In genomic region chr3:105906834-105907233, GRCh38 we compare ENCODE assay signal across 10 cellular contexts. TPM values are rescaled to one million over a fixed set of nuclear protein-coding genes. Genes with fewer than 3 reads are reported as not detected.
DNase-seq lines count a peak whose midpoint lies in the region; ATAC-seq and TF ChIP-seq lines count a peak whose summit lies in the region.
"Had no signal": no experiment of that assay in that cellular context is flagged by ENCODE, and none has a peak within 500 bp of the region (broad histone marks: within the 10 kb centered on the region; RNA-seq: fewer than 3 reads in every experiment).

No MANE protein-coding gene starts in this region.

- H3K36me3 Mint-ChIP-seq in naive thymus-derived CD8-positive, alpha-beta T cell: no peaks in the 10 kb centered on the region
- no peaks in the 10 kb centered on the region for H3K36me3 Mint-ChIP-seq in Caco-2 (ENCODE audit: insufficient read depth, unreplicated experiment)
- H3K36me3 Mint-ChIP-seq in CD8-positive, alpha-beta T cell: no peaks in the 10 kb centered on the region

- BruUV-seq in Caco-2 (replicated peaks; lab: Mats Ljungman, UMichigan): no TSS peak

- H3K9me3 ChIP-seq in psoas muscle (no peaks in the 10 kb centered on the region), Caco-2 (no peaks in the 10 kb centered on the region)
- no peaks in the 10 kb centered on the region for H3K9me3 ChIP-seq in CD8-positive, alpha-beta T cell (ENCODE audit: low read length)

- no peaks in the 10 kb centered on the region for H3K36me3 ChIP-seq in psoas muscle (ENCODE audit: insufficient read depth in 1 of 2, low read depth in 1 of 2)
- H3K36me3 ChIP-seq in Caco-2 (ENCODE audit: control insufficient read depth, insufficient read depth, low read length): no peaks in the 10 kb centered on the region
- H3K36me3 ChIP-seq in CD8-positive, alpha-beta T cell (ENCODE audit: insufficient read depth, low read length): no peaks in the 10 kb centered on the region

- 3 to 5% (median 5%) methylated on average over 4 of the region's 4 CpGs for WGBS in psoas muscle, 3 donors

- POLR2A ChIA-PET in naive thymus-derived CD8-positive, alpha-beta T cell (lab: Charles Lee): no interaction called here
- POLR2A ChIA-PET in Caco-2 (lab: Charles Lee): no interaction called here
- POLR2A ChIA-PET in CD8-positive, alpha-beta T cell (lab: Charles Lee): no interaction called here

- peak overlapping the region; percentile 26 for H3K27ac ChIP-seq in psoas muscle
- H3K27ac ChIP-seq in CD8-positive, alpha-beta T cell (ENCODE audit: low read depth, low read length): no peak overlapping the region

- H3K27me3 ChIP-seq in psoas muscle (ENCODE audit: insufficient read depth in 3 of 3, low read length in 2 of 3) (no peaks in the 10 kb centered on the region), Caco-2 (replicated peaks; ENCODE audit: control insufficient read depth, insufficient read depth, low read length) (no peaks in the 10 kb centered on the region)
- H3K27me3 ChIP-seq in CD8-positive, alpha-beta T cell (ENCODE audit: insufficient read depth, low read length): no peaks in the 10 kb centered on the region

- no peak overlapping the region for H3K4me3 Mint-ChIP-seq in naive thymus-derived CD8-positive, alpha-beta T cell
- H3K4me3 Mint-ChIP-seq in Caco-2 (ENCODE audit: unreplicated experiment): no peak overlapping the region
- no peak overlapping the region for H3K4me3 Mint-ChIP-seq in CD8-positive, alpha-beta T cell

- H3K4me1 ChIP-seq in psoas muscle (peaks cover 32% of the 10 kb centered on the region), Caco-2 (no peaks in the 10 kb centered on the region)
- peaks cover 6% of the 10 kb centered on the region for H3K4me1 ChIP-seq in CD8-positive, alpha-beta T cell (ENCODE audit: insufficient read depth, low read length)

- H3K4me3 ChIP-seq in psoas muscle (peak overlapping the region; percentile 12), Caco-2 (ENCODE audit: low read depth, low read length) (no peak overlapping the region)
- no peak overlapping the region for H3K4me3 ChIP-seq in CD8-positive, alpha-beta T cell (ENCODE audit: low read depth, low read length)

- no peaks in the 10 kb centered on the region for H3K27me3 Mint-ChIP-seq in naive thymus-derived CD8-positive, alpha-beta T cell
- H3K27me3 Mint-ChIP-seq in Caco-2 (ENCODE audit: insufficient read depth, unreplicated experiment): no peaks in the 10 kb centered on the region
- H3K27me3 Mint-ChIP-seq in CD8-positive, alpha-beta T cell (ENCODE audit: low read depth): no peaks in the 10 kb centered on the region

- H3K4me1 Mint-ChIP-seq in naive thymus-derived CD8-positive, alpha-beta T cell: peaks cover 5 to 12% (median 10%) of the 10 kb centered on the region in 4 donors
- no peaks in the 10 kb centered on the region for H3K4me1 Mint-ChIP-seq in Caco-2 (ENCODE audit: low read depth, unreplicated experiment)
- H3K4me1 Mint-ChIP-seq in CD8-positive, alpha-beta T cell (ENCODE audit: low read depth): peaks cover 11% of the 10 kb centered on the region

- H3K9me3 Mint-ChIP-seq in naive thymus-derived CD8-positive, alpha-beta T cell: peaks cover 0 to 11% (median 0%) of the 10 kb centered on the region in 9 donors
- no peaks in the 10 kb centered on the region for H3K9me3 Mint-ChIP-seq in Caco-2 (ENCODE audit: unreplicated experiment)
- no peaks in the 10 kb centered on the region for H3K9me3 Mint-ChIP-seq in CD8-positive, alpha-beta T cell

- DNase-seq in DMS53 treated with DMSO at 0.1 percent for 48 hours (lab: John Stamatoyannopoulos, UW; ENCODE audit: unreplicated experiment) (peak; percentile 49), SHP77 treated with DMSO at 0.1 percent for 48 hours (lab: John Stamatoyannopoulos, UW) (peak; percentile 4), foreskin melanocyte (peak; percentile 50), psoas muscle (peak; percentile 31 to 50), Caco-2 (no peak), NCI-H1930 (lab: John Stamatoyannopoulos, UW) (no peak)
- DNase-seq in naive thymus-derived CD8-positive, alpha-beta T cell: no peak
- no peak for DNase-seq in CD8-positive, alpha-beta T cell
- DNase-seq: effector CD4-positive, alpha-beta T cell; T-helper 1 cell had no signal

- CTCF ChIA-PET in Caco-2 (lab: Charles Lee): no interaction called here
- CTCF ChIA-PET in CD8-positive, alpha-beta T cell (lab: Charles Lee): no interaction called here

- peak overlapping the region in 1 of 10 donors; percentile 5 for H3K27ac Mint-ChIP-seq in naive thymus-derived CD8-positive, alpha-beta T cell
- H3K27ac Mint-ChIP-seq in Caco-2 (ENCODE audit: unreplicated experiment): no peak overlapping the region
- no peak overlapping the region for H3K27ac Mint-ChIP-seq in CD8-positive, alpha-beta T cell

- intact Hi-C loops in psoas muscle (cut with DNase I) (no loop called here), Caco-2 (cut with micrococcal nuclease; ENCODE audit: unreplicated experiment) (no loop called here)
- intact Hi-C loops in CD8-positive, alpha-beta T cell (cut with DNase I, micrococcal nuclease): loop anchor here in 1 of 2 experiments (5.0 kb wide), 1 partner anchor 45 kb away; no protein-coding TSS in a partner anchor

- no peak for TF ChIP-seq CTCF in psoas muscle (IDR thresholded peaks at IDR 0.05)
- TF ChIP-seq CTCF in Caco-2 (IDR thresholded peaks at IDR 0.05; ENCODE audit: insufficient read depth in 1 of 2, low read depth in 1 of 2, low read length in 1 of 2, severe bottlenecking in 1 of 2, unreplicated experiment in 1 of 2): no peak
- no peak for TF ChIP-seq CTCF in CD8-positive, alpha-beta T cell (IDR thresholded peaks at IDR 0.05)

- peak; percentile 75 to 93 (median 88) for ATAC-seq in psoas muscle
- no peak for ATAC-seq in naive thymus-derived CD8-positive, alpha-beta T cell
- no peak for ATAC-seq in CD8-positive, alpha-beta T cell

RNA-seq across cellular contexts. Expression of gene CBLB, which starts 38.0 kb away (rescaled TPM):
- total RNA-seq in psoas muscle (10 to 100 TPM; 12.1 to 18.2 (median 14.9) TPM), Caco-2 (2022) (29.6 and 34.3 TPM in 2 replicates)
- 10 to 100 TPM in 1 of 3 donors, 1 to 10 TPM in 2; 4.2 to 11.5 (median 9.4) TPM for polyA plus RNA-seq in psoas muscle
- 100 to 1,000 TPM; 106 to 108 TPM for total RNA-seq in naive thymus-derived CD8-positive, alpha-beta T cell
- polyA plus RNA-seq in naive thymus-derived CD8-positive, alpha-beta T cell: 10 to 100 TPM; 32.1 to 36.6 (median 34.2) TPM
- 100 to 1,000 TPM; 133 to 140 TPM for total RNA-seq in CD8-positive, alpha-beta T cell

Comparison
In these comparisons a context has a peak if more than half of its experiments do, and no peak if none do; other contexts are left out.
1. DNase-seq: peak in DMS53 treated with DMSO at 0.1 percent for 48 hours (single experiment), SHP77 treated with DMSO at 0.1 percent for 48 hours (single experiment), foreskin melanocyte (single experiment) and psoas muscle (2 of 2); none in naive thymus-derived CD8-positive, alpha-beta T cell (0 of 10), Caco-2 (0 of 2), CD8-positive, alpha-beta T cell (0 of 7) and NCI-H1930 (0 of 2).
2. ATAC-seq: peak in psoas muscle (4 of 4); none in naive thymus-derived CD8-positive, alpha-beta T cell (0 of 2) and CD8-positive, alpha-beta T cell (single experiment).